In the genomic region with DNA sequence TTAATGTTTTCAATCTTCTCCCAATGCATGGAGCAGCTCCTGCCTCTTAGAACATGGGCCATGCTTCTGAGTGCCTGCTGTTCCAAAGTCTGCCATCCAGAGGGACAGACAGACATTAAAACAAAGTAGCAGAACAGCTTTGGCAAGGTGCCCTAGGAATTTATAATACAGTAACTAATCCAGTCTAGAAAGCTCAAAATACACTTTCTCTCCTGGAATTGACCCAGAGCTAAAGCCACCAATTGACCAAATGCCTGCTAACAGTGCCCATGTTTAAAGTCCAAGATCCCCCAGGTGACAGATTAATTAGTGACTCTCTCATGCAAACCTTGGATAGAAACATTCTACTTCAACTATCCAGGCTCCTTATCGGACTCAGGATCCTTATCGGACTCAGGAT, we compare ENCODE assay signal across 26 cellular contexts. TPM values are rescaled to one million over a fixed set of nuclear protein-coding genes. Genes with fewer than 3 reads are reported as not detected.
DNase-seq lines count a peak whose midpoint lies in the region; TF ChIP-seq lines count a peak whose summit lies in the region.
"Had no signal": no experiment of that assay in that cellular context is flagged by ENCODE, and none has a peak within 500 bp of the region (broad histone marks: within the 10 kb centered on the region; RNA-seq: fewer than 3 reads in every experiment).

No MANE protein-coding gene starts in this region.

- H3K9me3 Mint-ChIP-seq in mesothelial cell of epicardium: no peaks in the 10 kb centered on the region
- H3K9me3 Mint-ChIP-seq: activated naive CD8-positive, alpha-beta T cell treated with anti-CD3 and anti-CD28 coated beads for 36 hours; activated T-helper 17 cell treated with anti-CD3 and anti-CD28 coated beads, Interleukin-2, amount 50 U/mL, for 72 hours had no signal

- peak; percentile 2 for TF ChIP-seq CTCF in epithelial cell of proximal tubule (conservative IDR thresholded peaks at IDR 0.05; ENCODE audit: low read depth, low read length)
- no peak for TF ChIP-seq CTCF in mesothelial cell of epicardium (IDR thresholded peaks at IDR 0.05; ENCODE audit: unreplicated experiment)

- peak overlapping the region; percentile 22 for H3K27ac Mint-ChIP-seq in mesothelial cell of epicardium
- H3K27ac Mint-ChIP-seq: activated CD8-positive, alpha-beta memory T cell treated with anti-CD3 and anti-CD28 coated beads, Interleukin-2, amount 10 ng/mL, durations not matched to agents 7 days and 5 days; activated naive CD8-positive, alpha-beta T cell treated with anti-CD3 and anti-CD28 coated beads for 36 hours; activated T-helper 17 cell treated with anti-CD3 and anti-CD28 coated beads, Interleukin-2, amount 50 U/mL, for 72 hours had no signal

- in situ Hi-C loops in KBM-7 (cut with MboI; ENCODE audit: low pct_unique_long_range_greater_than_20kb, low sequenced_read_pairs): no loop called here

- H3K4me3 Mint-ChIP-seq in mesothelial cell of epicardium: no peak overlapping the region
- H3K4me3 Mint-ChIP-seq: activated CD8-positive, alpha-beta memory T cell treated with anti-CD3 and anti-CD28 coated beads, Interleukin-2, amount 10 ng/mL, durations not matched to agents 7 days and 5 days; activated naive CD8-positive, alpha-beta T cell treated with anti-CD3 and anti-CD28 coated beads for 36 hours; activated T-helper 17 cell treated with anti-CD3 and anti-CD28 coated beads, Interleukin-2, amount 50 U/mL, for 72 hours; naive B cell had no signal

- H3K4me1 Mint-ChIP-seq in mesothelial cell of epicardium: peaks cover 17% of the 10 kb centered on the region
- H3K4me1 Mint-ChIP-seq: activated naive CD8-positive, alpha-beta T cell treated with anti-CD3 and anti-CD28 coated beads for 36 hours; activated T-helper 17 cell treated with anti-CD3 and anti-CD28 coated beads, Interleukin-2, amount 50 U/mL, for 72 hours had no signal

- peak; percentile 14 for DNase-seq in D341Med (ENCODE audit: low spot score)
- DNase-seq in LHCN-M2 (ENCODE audit: low read depth): peak; percentile 28
- DNase-seq in epithelial cell of proximal tubule (ENCODE audit: low read depth): no peak
- DNase-seq in mesothelial cell of epicardium (ENCODE audit: low spot score in 2 of 2, unreplicated experiment in 2 of 2): no peak
- DNase-seq in KBM-7: no peak
- no peak for DNase-seq in dermis blood vessel endothelial cell
- DNase-seq in NCI-H2081 (lab: John Stamatoyannopoulos, UW): no peak
- DNase-seq in NCI-H2196 (lab: John Stamatoyannopoulos, UW; ENCODE audit: unreplicated experiment): no peak
- DNase-seq: activated CD4-positive, alpha-beta T cell treated with anti-CD3 and anti-CD28 coated beads for 48 hours; activated CD8-positive, alpha-beta memory T cell treated with anti-CD3 and anti-CD28 coated beads, Interleukin-2, amount 10 ng/mL, durations not matched to agents 7 days and 5 days; activated naive CD8-positive, alpha-beta T cell treated with anti-CD3 and anti-CD28 coated beads for 36 hours; DMS153; MG63; naive B cell; NCI-H1436 treated with DMSO at 0.1 percent for 48 hours; right cardiac atrium; SHP77 treated with DMSO at 0.1 percent for 48 hours had no signal

- H3K36me3 Mint-ChIP-seq in mesothelial cell of epicardium: no peaks in the 10 kb centered on the region
- H3K36me3 Mint-ChIP-seq: activated CD8-positive, alpha-beta memory T cell treated with anti-CD3 and anti-CD28 coated beads, Interleukin-2, amount 10 ng/mL, durations not matched to agents 7 days and 5 days; activated naive CD8-positive, alpha-beta T cell treated with anti-CD3 and anti-CD28 coated beads for 36 hours; naive B cell had no signal

- H3K27me3 Mint-ChIP-seq in mesothelial cell of epicardium (ENCODE audit: low read depth): no peaks in the 10 kb centered on the region
- H3K27me3 Mint-ChIP-seq: activated CD8-positive, alpha-beta memory T cell treated with anti-CD3 and anti-CD28 coated beads, Interleukin-2, amount 10 ng/mL, durations not matched to agents 7 days and 5 days; activated naive CD8-positive, alpha-beta T cell treated with anti-CD3 and anti-CD28 coated beads for 36 hours; activated T-helper 17 cell treated with anti-CD3 and anti-CD28 coated beads, Interleukin-2, amount 50 U/mL, for 72 hours had no signal

- no peak overlapping the region for H3K4me3 ChIP-seq in epithelial cell of proximal tubule (ENCODE audit: low read depth, low read length)
- H3K4me3 ChIP-seq: GM12878, hepatocyte, MG63, thoracic aorta had no signal

RNA-seq across cellular contexts. Expression of gene CHRNE, which starts 11.1 kb away (rescaled TPM):
- total RNA-seq in LHCN-M2 (2014; rRNA removed): 0.19 TPM in 1 of 2 replicates, not detected in the other
- polyA plus RNA-seq in LHCN-M2 (2012): 0.23 TPM
- 1.0 TPM in 1 of 2 replicates, not detected in the other for total RNA-seq in epithelial cell of proximal tubule
- total RNA-seq in mesothelial cell of epicardium: 1.5 to 1.9 TPM (median 1.7 TPM) in 3 replicates
- total RNA-seq in dermis blood vessel endothelial cell: 0.85 and 3.6 TPM in 2 replicates

RNA-seq across cellular contexts. Expression of gene C17orf107, which starts 14.7 kb away (rescaled TPM):
- total RNA-seq in LHCN-M2 (2014; rRNA removed) (under 0.01 and 0.06 TPM in 2 replicates), epithelial cell of proximal tubule (1.3 and 1.4 TPM in 2 replicates), mesothelial cell of epicardium (8.6 to 9.3 TPM (median 9.2 TPM) in 3 replicates), dermis blood vessel endothelial cell (0.68 and 1.1 TPM in 2 replicates)
- polyA plus RNA-seq in LHCN-M2 (2012): 0.09 TPM

RNA-seq across cellular contexts. Expression of gene GP1BA, which starts 18.1 kb away (rescaled TPM):
- total RNA-seq in LHCN-M2 (2014; rRNA removed) (not detected in 2 replicates), epithelial cell of proximal tubule (not detected in 2 replicates), mesothelial cell of epicardium (not detected in 3 replicates), dermis blood vessel endothelial cell (not detected in 2 replicates)
- 0.21 TPM for polyA plus RNA-seq in LHCN-M2 (2012)
- total RNA-seq: activated CD8-positive, alpha-beta memory T cell treated with anti-CD3 and anti-CD28 coated beads, Interleukin-2, amount 10 ng/mL, durations not matched to agents 7 days and 5 days; activated naive CD8-positive, alpha-beta T cell treated with anti-CD3 and anti-CD28 coated beads for 36 hours; fibroblast of villous mesenchyme; H4; hepatocyte; OCI-LY7; osteoblast; T-helper 1 cell treated with Interleukin-12 subunit alpha and Interleukin-12 subunit beta and Interleukin-4 antibody, amounts not matched to agents 30 ng/mL and 1 ng/mL, for 36 hours; thoracic aorta had no signal
- polyA plus RNA-seq: hepatocyte had no signal

RNA-seq across cellular contexts. Expression of gene SLC25A11, which starts 25.8 kb away (rescaled TPM):
- total RNA-seq in LHCN-M2 (2014; rRNA removed) (92.3 and 93.5 TPM in 2 replicates), epithelial cell of proximal tubule (45.5 and 72.9 TPM in 2 replicates), mesothelial cell of epicardium (52.5 to 54.2 TPM (median 53.9 TPM) in 3 replicates), dermis blood vessel endothelial cell (59.2 and 67.8 TPM in 2 replicates)
- 86.2 TPM for polyA plus RNA-seq in LHCN-M2 (2012)

RNA-seq across cellular contexts. Expression of gene RNF167, which starts 26.1 kb away (rescaled TPM):
- total RNA-seq in LHCN-M2 (2014; rRNA removed) (34.4 and 38.2 TPM in 2 replicates), epithelial cell of proximal tubule (49.0 and 55.1 TPM in 2 replicates), mesothelial cell of epicardium (72.3 to 74.6 TPM (median 73.1 TPM) in 3 replicates), dermis blood vessel endothelial cell (13.6 and 23.7 TPM in 2 replicates)
- 97.3 TPM for polyA plus RNA-seq in LHCN-M2 (2012)

Comparison
In these comparisons a context has a peak if more than half of its experiments do, and no peak if none do; other contexts are left out.
1. DNase-seq: peak in D341Med (single experiment) and LHCN-M2 (single experiment); none in epithelial cell of proximal tubule (single experiment), mesothelial cell of epicardium (0 of 2), KBM-7 (single experiment), dermis blood vessel endothelial cell (single experiment), NCI-H2081 (0 of 2) and NCI-H2196 (single experiment).